Comparison of ENCODE assay signal across 1 cellular context in the genomic region with DNA sequence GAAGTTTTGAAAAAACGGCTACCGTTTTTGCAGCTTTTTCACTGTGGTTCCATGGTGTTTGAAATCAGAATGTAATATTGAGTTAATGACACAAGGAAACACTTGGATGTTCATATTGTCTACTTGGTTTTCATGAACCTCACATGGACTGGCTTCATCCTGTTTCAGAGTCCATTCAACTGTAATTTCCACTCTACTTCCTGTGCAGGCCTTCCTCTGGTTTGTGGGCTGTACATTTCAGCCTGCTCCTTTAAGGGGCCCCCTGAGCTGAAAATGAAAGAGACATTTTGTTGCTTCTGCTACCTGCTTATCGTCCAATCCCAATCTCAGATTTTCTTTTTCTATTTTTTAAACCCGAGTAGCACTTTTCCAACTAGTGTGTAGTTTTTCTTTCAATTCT.
TF ChIP-seq lines count a peak whose summit lies in the region.

No MANE protein-coding gene starts in this region.

TF ChIP-seq in HepG2, 621 proteins besides CTCF, POLR2A, EP300 and RAD21:
- TF ChIP-seq GABPA (IDR thresholded peaks at IDR 0.05; ENCODE audit: low read depth, low read length): no peak
- peak; percentile 35; the same call in 1 of the 2 replicates for TF ChIP-seq GABPA (CRISPR knock-in tag; IDR thresholded peaks at IDR 0.05; ENCODE audit: low read depth)
- TF ChIP-seq SRSF1 (optimal IDR thresholded peaks at IDR 0.05; ENCODE audit: low read depth, low read length): no peak
